Comparison of ENCODE assay signal across 1 cellular context in the genomic region with DNA sequence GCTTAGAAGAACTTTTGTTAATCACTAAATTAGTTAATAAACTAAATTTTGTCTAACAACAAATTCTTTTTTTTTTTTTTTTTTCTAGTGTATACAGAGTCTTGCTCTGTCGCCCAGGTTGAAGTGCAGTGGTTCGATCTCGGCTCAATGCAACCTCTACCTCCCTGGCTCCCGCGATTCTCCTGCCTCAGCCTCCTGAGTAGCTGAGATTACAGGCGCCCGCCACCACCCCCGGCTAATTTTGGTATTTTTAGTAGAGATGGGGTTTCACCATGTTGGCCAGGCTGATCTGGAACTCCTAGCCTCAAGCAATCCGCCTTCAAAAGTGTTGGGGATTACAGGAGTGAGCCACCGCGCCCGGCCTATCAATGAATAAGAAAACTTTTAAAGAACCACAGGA.
TF ChIP-seq lines count a peak whose summit lies in the region.

No MANE protein-coding gene starts in this region.

TF ChIP-seq in HepG2, 621 proteins besides CTCF, POLR2A, EP300 and RAD21:
- no peak for TF ChIP-seq ZNF547 (CRISPR knock-in tag; IDR thresholded peaks at IDR 0.05)
- no peak for TF ChIP-seq PHF5A (CRISPR knock-in tag; IDR thresholded peaks at IDR 0.05; ENCODE audit: low read depth, unreplicated experiment)
- TF ChIP-seq, protein P1, sequence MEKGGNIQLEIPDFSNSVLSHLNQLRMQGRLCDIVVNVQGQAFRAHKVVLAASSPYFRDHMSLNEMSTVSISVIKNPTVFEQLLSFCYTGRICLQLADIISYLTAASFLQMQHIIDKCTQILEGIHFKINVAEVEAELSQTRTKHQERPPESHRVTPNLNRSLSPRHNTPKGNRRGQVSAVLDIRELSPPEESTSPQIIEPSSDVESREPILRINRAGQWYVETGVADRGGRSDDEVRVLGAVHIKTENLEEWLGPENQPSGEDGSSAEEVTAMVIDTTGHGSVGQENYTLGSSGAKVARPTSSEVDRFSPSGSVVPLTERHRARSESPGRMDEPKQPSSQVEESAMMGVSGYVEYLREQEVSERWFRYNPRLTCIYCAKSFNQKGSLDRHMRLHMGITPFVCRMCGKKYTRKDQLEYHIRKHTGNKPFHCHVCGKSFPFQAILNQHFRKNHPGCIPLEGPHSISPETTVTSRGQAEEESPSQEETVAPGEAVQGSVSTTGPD (CRISPR knock-in tag; IDR thresholded peaks at IDR 0.05), result no peak
- no peak for TF ChIP-seq ZNF530 (CRISPR knock-in tag; IDR thresholded peaks at IDR 0.05; ENCODE audit: low read depth)
- TF ChIP-seq HCFC1 (IDR thresholded peaks at IDR 0.05; ENCODE audit: low read depth, low read length), result no peak
- TF ChIP-seq, protein P2, sequence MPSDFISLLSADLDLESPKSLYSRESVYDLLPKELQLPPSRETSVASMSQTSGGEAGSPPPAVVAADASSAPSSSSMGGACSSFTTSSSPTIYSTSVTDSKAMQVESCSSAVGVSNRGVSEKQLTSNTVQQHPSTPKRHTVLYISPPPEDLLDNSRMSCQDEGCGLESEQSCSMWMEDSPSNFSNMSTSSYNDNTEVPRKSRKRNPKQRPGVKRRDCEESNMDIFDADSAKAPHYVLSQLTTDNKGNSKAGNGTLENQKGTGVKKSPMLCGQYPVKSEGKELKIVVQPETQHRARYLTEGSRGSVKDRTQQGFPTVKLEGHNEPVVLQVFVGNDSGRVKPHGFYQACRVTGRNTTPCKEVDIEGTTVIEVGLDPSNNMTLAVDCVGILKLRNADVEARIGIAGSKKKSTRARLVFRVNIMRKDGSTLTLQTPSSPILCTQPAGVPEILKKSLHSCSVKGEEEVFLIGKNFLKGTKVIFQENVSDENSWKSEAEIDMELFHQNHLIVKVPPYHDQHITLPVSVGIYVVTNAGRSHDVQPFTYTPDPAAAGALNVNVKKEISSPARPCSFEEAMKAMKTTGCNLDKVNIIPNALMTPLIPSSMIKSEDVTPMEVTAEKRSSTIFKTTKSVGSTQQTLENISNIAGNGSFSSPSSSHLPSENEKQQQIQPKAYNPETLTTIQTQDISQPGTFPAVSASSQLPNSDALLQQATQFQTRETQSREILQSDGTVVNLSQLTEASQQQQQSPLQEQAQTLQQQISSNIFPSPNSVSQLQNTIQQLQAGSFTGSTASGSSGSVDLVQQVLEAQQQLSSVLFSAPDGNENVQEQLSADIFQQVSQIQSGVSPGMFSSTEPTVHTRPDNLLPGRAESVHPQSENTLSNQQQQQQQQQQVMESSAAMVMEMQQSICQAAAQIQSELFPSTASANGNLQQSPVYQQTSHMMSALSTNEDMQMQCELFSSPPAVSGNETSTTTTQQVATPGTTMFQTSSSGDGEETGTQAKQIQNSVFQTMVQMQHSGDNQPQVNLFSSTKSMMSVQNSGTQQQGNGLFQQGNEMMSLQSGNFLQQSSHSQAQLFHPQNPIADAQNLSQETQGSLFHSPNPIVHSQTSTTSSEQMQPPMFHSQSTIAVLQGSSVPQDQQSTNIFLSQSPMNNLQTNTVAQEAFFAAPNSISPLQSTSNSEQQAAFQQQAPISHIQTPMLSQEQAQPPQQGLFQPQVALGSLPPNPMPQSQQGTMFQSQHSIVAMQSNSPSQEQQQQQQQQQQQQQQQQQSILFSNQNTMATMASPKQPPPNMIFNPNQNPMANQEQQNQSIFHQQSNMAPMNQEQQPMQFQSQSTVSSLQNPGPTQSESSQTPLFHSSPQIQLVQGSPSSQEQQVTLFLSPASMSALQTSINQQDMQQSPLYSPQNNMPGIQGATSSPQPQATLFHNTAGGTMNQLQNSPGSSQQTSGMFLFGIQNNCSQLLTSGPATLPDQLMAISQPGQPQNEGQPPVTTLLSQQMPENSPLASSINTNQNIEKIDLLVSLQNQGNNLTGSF (CRISPR knock-in tag; IDR thresholded peaks at IDR 0.05), result no peak
- TF ChIP-seq, protein P3, sequence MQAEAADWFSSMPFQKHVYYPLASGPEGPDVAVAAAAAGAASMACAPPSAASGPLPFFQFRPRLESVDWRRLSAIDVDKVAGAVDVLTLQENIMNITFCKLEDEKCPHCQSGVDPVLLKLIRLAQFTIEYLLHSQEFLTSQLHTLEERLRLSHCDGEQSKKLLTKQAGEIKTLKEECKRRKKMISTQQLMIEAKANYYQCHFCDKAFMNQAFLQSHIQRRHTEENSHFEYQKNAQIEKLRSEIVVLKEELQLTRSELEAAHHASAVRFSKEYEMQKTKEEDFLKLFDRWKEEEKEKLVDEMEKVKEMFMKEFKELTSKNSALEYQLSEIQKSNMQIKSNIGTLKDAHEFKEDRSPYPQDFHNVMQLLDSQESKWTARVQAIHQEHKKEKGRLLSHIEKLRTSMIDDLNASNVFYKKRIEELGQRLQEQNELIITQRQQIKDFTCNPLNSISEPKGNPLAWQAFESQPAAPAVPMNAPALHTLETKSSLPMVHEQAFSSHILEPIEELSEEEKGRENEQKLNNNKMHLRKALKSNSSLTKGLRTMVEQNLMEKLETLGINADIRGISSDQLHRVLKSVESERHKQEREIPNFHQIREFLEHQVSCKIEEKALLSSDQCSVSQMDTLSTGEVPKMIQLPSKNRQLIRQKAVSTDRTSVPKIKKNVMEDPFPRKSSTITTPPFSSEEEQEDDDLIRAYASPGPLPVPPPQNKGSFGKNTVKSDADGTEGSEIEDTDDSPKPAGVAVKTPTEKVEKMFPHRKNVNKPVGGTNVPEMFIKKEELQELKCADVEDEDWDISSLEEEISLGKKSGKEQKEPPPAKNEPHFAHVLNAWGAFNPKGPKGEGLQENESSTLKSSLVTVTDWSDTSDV (CRISPR knock-in tag; IDR thresholded peaks at IDR 0.05), result no peak
- TF ChIP-seq, protein P4, sequence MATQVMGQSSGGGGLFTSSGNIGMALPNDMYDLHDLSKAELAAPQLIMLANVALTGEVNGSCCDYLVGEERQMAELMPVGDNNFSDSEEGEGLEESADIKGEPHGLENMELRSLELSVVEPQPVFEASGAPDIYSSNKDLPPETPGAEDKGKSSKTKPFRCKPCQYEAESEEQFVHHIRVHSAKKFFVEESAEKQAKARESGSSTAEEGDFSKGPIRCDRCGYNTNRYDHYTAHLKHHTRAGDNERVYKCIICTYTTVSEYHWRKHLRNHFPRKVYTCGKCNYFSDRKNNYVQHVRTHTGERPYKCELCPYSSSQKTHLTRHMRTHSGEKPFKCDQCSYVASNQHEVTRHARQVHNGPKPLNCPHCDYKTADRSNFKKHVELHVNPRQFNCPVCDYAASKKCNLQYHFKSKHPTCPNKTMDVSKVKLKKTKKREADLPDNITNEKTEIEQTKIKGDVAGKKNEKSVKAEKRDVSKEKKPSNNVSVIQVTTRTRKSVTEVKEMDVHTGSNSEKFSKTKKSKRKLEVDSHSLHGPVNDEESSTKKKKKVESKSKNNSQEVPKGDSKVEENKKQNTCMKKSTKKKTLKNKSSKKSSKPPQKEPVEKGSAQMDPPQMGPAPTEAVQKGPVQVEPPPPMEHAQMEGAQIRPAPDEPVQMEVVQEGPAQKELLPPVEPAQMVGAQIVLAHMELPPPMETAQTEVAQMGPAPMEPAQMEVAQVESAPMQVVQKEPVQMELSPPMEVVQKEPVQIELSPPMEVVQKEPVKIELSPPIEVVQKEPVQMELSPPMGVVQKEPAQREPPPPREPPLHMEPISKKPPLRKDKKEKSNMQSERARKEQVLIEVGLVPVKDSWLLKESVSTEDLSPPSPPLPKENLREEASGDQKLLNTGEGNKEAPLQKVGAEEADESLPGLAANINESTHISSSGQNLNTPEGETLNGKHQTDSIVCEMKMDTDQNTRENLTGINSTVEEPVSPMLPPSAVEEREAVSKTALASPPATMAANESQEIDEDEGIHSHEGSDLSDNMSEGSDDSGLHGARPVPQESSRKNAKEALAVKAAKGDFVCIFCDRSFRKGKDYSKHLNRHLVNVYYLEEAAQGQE (IDR thresholded peaks at IDR 0.05; ENCODE audit: borderline replicate concordance in 1 of 2, low read depth in 1 of 2, low read length in 2 of 2), result no peak
- TF ChIP-seq IKZF4 (CRISPR knock-in tag; IDR thresholded peaks at IDR 0.05; ENCODE audit: borderline replicate concordance, low read depth, not compliant biosample characterization), result no peak
- TF ChIP-seq, protein P5, sequence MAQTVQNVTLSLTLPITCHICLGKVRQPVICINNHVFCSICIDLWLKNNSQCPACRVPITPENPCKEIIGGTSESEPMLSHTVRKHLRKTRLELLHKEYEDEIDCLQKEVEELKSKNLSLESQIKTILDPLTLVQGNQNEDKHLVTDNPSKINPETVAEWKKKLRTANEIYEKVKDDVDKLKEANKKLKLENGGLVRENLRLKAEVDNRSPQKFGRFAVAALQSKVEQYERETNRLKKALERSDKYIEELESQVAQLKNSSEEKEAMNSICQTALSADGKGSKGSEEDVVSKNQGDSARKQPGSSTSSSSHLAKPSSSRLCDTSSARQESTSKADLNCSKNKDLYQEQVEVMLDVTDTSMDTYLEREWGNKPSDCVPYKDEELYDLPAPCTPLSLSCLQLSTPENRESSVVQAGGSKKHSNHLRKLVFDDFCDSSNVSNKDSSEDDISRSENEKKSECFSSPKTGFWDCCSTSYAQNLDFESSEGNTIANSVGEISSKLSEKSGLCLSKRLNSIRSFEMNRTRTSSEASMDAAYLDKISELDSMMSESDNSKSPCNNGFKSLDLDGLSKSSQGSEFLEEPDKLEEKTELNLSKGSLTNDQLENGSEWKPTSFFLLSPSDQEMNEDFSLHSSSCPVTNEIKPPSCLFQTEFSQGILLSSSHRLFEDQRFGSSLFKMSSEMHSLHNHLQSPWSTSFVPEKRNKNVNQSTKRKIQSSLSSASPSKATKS (CRISPR knock-in tag; IDR thresholded peaks at IDR 0.05), result no peak
- no peak for TF ChIP-seq ZNF460 (CRISPR knock-in tag; IDR thresholded peaks at IDR 0.05; ENCODE audit: borderline replicate concordance)
- TF ChIP-seq, protein P6, sequence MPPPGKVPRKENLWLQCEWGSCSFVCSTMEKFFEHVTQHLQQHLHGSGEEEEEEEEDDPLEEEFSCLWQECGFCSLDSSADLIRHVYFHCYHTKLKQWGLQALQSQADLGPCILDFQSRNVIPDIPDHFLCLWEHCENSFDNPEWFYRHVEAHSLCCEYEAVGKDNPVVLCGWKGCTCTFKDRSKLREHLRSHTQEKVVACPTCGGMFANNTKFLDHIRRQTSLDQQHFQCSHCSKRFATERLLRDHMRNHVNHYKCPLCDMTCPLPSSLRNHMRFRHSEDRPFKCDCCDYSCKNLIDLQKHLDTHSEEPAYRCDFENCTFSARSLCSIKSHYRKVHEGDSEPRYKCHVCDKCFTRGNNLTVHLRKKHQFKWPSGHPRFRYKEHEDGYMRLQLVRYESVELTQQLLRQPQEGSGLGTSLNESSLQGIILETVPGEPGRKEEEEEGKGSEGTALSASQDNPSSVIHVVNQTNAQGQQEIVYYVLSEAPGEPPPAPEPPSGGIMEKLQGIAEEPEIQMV (CRISPR knock-in tag; IDR thresholded peaks at IDR 0.05; ENCODE audit: low read depth), result no peak
- TF ChIP-seq, protein P7, sequence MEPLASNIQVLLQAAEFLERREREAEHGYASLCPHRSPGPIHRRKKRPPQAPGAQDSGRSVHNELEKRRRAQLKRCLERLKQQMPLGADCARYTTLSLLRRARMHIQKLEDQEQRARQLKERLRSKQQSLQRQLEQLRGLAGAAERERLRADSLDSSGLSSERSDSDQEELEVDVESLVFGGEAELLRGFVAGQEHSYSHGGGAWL (CRISPR knock-in tag; IDR thresholded peaks at IDR 0.05), result no peak
- TF ChIP-seq, protein P8, sequence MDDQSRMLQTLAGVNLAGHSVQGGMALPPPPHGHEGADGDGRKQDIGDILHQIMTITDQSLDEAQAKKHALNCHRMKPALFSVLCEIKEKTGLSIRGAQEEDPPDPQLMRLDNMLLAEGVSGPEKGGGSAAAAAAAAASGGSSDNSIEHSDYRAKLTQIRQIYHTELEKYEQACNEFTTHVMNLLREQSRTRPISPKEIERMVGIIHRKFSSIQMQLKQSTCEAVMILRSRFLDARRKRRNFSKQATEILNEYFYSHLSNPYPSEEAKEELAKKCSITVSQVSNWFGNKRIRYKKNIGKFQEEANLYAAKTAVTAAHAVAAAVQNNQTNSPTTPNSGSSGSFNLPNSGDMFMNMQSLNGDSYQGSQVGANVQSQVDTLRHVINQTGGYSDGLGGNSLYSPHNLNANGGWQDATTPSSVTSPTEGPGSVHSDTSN (CRISPR knock-in tag; IDR thresholded peaks at IDR 0.05; ENCODE audit: borderline replicate concordance), result no peak
- no peak for TF ChIP-seq NFRKB (IDR thresholded peaks at IDR 0.05)
- TF ChIP-seq SAFB2 (CRISPR knock-in tag; IDR thresholded peaks at IDR 0.05; ENCODE audit: borderline replicate concordance, low read depth), result no peak
- TF ChIP-seq HNRNPUL1 (IDR thresholded peaks at IDR 0.05; ENCODE audit: low read depth, low read length), result no peak
- TF ChIP-seq SSRP1 (CRISPR knock-in tag; IDR thresholded peaks at IDR 0.05), result no peak
